In the genomic region with DNA sequence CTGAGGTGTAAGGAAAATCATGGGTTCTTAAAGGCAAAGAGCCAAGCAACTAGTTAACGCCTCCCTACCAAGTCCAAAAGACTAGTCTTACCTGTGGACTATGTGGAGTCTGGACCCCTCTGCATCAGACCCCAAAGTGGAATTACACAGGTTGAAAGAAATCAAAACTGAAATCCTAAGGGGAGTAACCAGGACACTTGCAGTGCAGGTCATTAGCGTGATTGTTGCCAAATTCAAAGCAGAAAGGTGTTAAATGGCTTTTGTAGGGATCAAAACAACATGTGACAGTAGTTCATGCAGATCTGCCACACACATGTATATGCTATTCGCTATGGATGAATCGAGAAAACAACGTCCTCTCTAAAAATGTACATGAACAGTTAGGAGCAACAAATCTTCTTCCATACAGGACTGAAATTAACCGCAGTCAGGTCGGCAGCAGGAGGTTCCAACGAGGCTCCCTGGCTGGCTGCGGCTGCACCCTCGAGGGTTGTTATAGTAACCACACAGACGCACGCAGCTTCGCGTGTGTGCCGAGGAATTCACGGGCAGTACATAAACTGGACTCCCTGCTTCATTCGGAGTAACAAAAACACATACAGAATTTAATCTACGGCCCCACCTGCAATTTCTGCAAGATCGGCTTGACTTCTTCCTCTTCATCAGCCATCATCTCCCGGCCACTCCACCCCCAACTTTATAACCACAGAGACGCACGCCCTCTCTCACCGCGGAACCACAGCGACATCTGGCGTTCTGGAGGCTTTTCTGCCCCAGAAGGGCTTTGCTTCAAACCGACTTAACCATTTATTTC, we compare ENCODE assay signal across 8 cellular contexts. TPM values are rescaled to one million over a fixed set of nuclear protein-coding genes. Genes with fewer than 3 reads are reported as not detected.
DNase-seq lines count a peak whose midpoint lies in the region; TF ChIP-seq lines count a peak whose summit lies in the region.

A gene with protein sequence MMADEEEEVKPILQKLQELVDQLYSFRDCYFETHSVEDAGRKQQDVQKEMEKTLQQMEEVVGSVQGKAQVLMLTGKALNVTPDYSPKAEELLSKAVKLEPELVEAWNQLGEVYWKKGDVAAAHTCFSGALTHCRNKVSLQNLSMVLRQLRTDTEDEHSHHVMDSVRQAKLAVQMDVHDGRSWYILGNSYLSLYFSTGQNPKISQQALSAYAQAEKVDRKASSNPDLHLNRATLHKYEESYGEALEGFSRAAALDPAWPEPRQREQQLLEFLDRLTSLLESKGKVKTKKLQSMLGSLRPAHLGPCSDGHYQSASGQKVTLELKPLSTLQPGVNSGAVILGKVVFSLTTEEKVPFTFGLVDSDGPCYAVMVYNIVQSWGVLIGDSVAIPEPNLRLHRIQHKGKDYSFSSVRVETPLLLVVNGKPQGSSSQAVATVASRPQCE (minus strand): TSS at position 687 of the 814 bp plus-strand sequence. CDS start 14 bp downstream, at position 673.

- H3K36me3 Mint-ChIP-seq in neural crest cell (ENCODE audit: low read depth) = peaks cover 9% of the 10 kb centered on the region

- peak within 1 kb of the TSS; percentile 59 for H3K27ac Mint-ChIP-seq in neural crest cell (ENCODE audit: unreplicated experiment)

- H3K27me3 Mint-ChIP-seq in neural crest cell (ENCODE audit: low read depth) = no peaks in the 10 kb centered on the region

- no peaks in the 10 kb centered on the region for H3F3A ChIP-seq in Loucy (ENCODE audit: low read depth)

- peak within 1 kb of the TSS; percentile 95 for H3K4me3 Mint-ChIP-seq in neural crest cell

- TF ChIP-seq CTCF in Loucy (conservative IDR thresholded peaks at IDR 0.05; ENCODE audit: low read length) (peak; percentile 92), foreskin fibroblast (IDR thresholded peaks at IDR 0.05; ENCODE audit: low read depth, low read length) (peak; percentile 97), neural crest cell (conservative IDR thresholded peaks at IDR 0.05) (peak; percentile 95)

- peak within 1 kb of the TSS; percentile 88 for H3K4me2 ChIP-seq in Loucy (ENCODE audit: low read depth, low read length, poor library complexity, severe bottlenecking)

- H3K9ac ChIP-seq in Loucy (ENCODE audit: low read depth, low read length, poor library complexity, severe bottlenecking) = peak within 1 kb of the TSS; percentile 73
- H3K9ac ChIP-seq in stomach smooth muscle (ENCODE audit: low read length in 2 of 2) = peak within 1 kb of the TSS; percentile 28 to 78

- peak; percentile 87 for TF ChIP-seq POLR2A in Raji (IDR thresholded peaks at IDR 0.05; ENCODE audit: insufficient read depth, low read depth, low read length)

- peaks cover 2% of the 10 kb centered on the region for H3K9me3 Mint-ChIP-seq in neural crest cell

- DNase-seq in ELR (ENCODE audit: low read depth) (peak; percentile 85), H7 (peak; percentile 88), foreskin fibroblast (peak; percentile 77 to 94), neural crest cell (ENCODE audit: low read depth, low spot score) (peak; percentile 93)
- DNase-seq in activated T-helper 9 cell treated with anti-CD3 and anti-CD28 coated beads, Interleukin-2, amount 50 U/mL, for 16 hours (ENCODE audit: low read depth) = peak; percentile 82

- H3K4me3 ChIP-seq in H7 (ENCODE audit: insufficient read depth, low read depth, low read length) = peak within 1 kb of the TSS; percentile 65
- H3K4me3 ChIP-seq in Loucy (ENCODE audit: low read length, poor library complexity, severe bottlenecking) = peak within 1 kb of the TSS; percentile 93
- H3K4me3 ChIP-seq in foreskin fibroblast (ENCODE audit: low read depth in 1 of 2, low read length in 2 of 2) = peak within 1 kb of the TSS; percentile 61 to 87
- peak within 1 kb of the TSS; percentile 74 to 95 for H3K4me3 ChIP-seq in stomach smooth muscle (ENCODE audit: low read length in 2 of 2)

- H3K27me3 ChIP-seq in H7 (ENCODE audit: control insufficient read depth, insufficient read depth, low read length) (no peaks in the 10 kb centered on the region), Loucy (ENCODE audit: insufficient read depth, low read length, poor library complexity, severe bottlenecking) (no peaks in the 10 kb centered on the region), stomach smooth muscle (ENCODE audit: control insufficient read depth in 1 of 2, insufficient read depth in 2 of 2, low read length in 2 of 2) (no peaks in the 10 kb centered on the region)

- no peaks in the 10 kb centered on the region for H4K20me1 ChIP-seq in Loucy (ENCODE audit: insufficient read depth, low read length, poor library complexity, severe bottlenecking)

- peaks cover 23% of the 10 kb centered on the region for H3K4me1 Mint-ChIP-seq in neural crest cell

- H3K9me2 ChIP-seq in Loucy (replicated peaks; ENCODE audit: low read depth, low read length) = no peaks in the 10 kb centered on the region

- H3K79me2 ChIP-seq in Loucy (ENCODE audit: insufficient read depth, low read length) = peaks cover 27% of the 10 kb centered on the region

- H3K36me3 ChIP-seq in H7 (replicated peaks; ENCODE audit: control insufficient read depth, insufficient read depth, low read length) = peaks cover 4% of the 10 kb centered on the region
- H3K36me3 ChIP-seq in Loucy (ENCODE audit: insufficient read depth, low read length) = no peaks in the 10 kb centered on the region; the same call in 1 of the 2 replicates
- H3K36me3 ChIP-seq in stomach smooth muscle (ENCODE audit: control insufficient read depth in 2 of 2, insufficient read depth in 2 of 2, low read length in 2 of 2) = peaks cover 2 to 7% of the 10 kb centered on the region in 2 donors

- H3K4me1 ChIP-seq in Loucy (ENCODE audit: insufficient read depth, low read length, poor library complexity, severe bottlenecking) (peaks cover 35% of the 10 kb centered on the region), stomach smooth muscle (ENCODE audit: control insufficient read depth, insufficient read depth, low read length) (peaks cover 6% of the 10 kb centered on the region)

- peak within 1 kb of the TSS; percentile 20 for H3K27ac ChIP-seq in stomach smooth muscle (ENCODE audit: low read length)

- peak within 1 kb of the TSS; percentile 95 for H2AFZ ChIP-seq in Loucy (ENCODE audit: low read length)

- H3K9me3 ChIP-seq in Loucy (ENCODE audit: insufficient read depth, low read depth, low read length) (no peaks in the 10 kb centered on the region), stomach smooth muscle (ENCODE audit: control insufficient read depth in 2 of 2, low read length in 2 of 2) (no peaks in the 10 kb centered on the region)

RNA-seq across cellular contexts. Expression of the gene that starts here (rescaled TPM):
- 13.4 and 15.3 TPM in 2 replicates for total RNA-seq in H7 (2014; rRNA removed; shearing (Covaris generic))
- total RNA-seq in neural crest cell = 25.6 and 25.8 TPM in 2 replicates

Comparison
In these comparisons a context has a peak if more than half of its experiments do, and no peak if none do; other contexts are left out.
1. Peak in every context shown above with its lines: DNase-seq, H3K4me3 ChIP-seq and H3K27ac ChIP-seq.